ENCODE assay signal across 8 cellular contexts in the genomic region with DNA sequence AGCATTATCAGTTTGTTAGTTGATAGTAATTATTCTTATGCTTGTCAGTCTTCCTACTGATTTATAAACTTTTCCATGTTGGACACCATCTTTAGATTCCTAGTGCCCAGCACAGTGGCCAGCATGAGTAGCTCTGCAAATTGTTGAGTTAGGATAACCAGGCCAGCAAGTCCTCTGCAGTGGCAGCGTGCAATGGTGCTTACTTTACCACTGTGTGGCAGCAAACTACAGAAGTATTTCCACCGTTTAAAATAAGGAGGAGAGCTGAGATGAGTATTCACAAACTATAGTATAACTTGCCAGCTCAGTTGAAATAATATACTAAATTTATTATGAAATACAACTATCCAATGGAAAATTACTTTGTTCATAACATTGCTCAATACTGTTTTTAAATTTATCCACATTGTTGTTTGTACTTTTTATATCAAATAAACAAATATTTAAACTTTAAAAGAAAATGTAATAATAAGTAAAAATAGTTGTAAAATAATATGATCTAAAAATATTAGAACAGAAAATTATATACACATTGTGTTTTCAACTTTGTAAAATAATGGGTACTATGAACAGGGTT. TPM values are rescaled to one million over a fixed set of nuclear protein-coding genes. Genes with fewer than 3 reads are reported as not detected.
DNase-seq lines count a peak whose midpoint lies in the region; ATAC-seq and TF ChIP-seq lines count a peak whose summit lies in the region.

No MANE protein-coding gene starts in this region.

- no peak for DNase-seq in BJ (ENCODE audit: low read depth)
- peak; percentile 61 for DNase-seq in NCI-H510A treated with DMSO at 0.1 percent for 48 hours (lab: John Stamatoyannopoulos, UW)
- DNase-seq in activated naive CD4-positive, alpha-beta T cell treated with anti-CD3 and anti-CD28 coated beads, Interleukin-2, amount 50 U/mL, for 16 hours: peak; percentile 25
- DNase-seq in hepatocyte (ENCODE audit: low spot score): peak; percentile 76
- peak; percentile 12 to 22 (median 15) for DNase-seq in stimulated activated CD4-positive, alpha-beta T cell treated with anti-CD3 and anti-CD28 coated beads, TNF-alpha, amount 100 ng/mL, for 48 hours (ENCODE audit: low read depth in 3 of 3)
- no peak for DNase-seq in T-helper 9 cell

- ATAC-seq in GM21576 (IDR thresholded peaks at IDR 0.05; ENCODE audit: unreplicated experiment) (peak; percentile 49), GM21381 (IDR thresholded peaks at IDR 0.05; ENCODE audit: unreplicated experiment) (no peak)

- no peak overlapping the region for H2AFZ ChIP-seq in hepatocyte

- H3K36me3 ChIP-seq in BJ (ENCODE audit: control insufficient read depth, insufficient read depth, low read length) (no peaks in the 10 kb centered on the region), hepatocyte (replicated peaks; ENCODE audit: insufficient read depth, low read depth) (no peaks in the 10 kb centered on the region)

- H3K9me2 ChIP-seq in hepatocyte (replicated peaks; ENCODE audit: insufficient read depth): no peaks in the 10 kb centered on the region

- CTCF ChIA-PET in BJ (lab: Yijun Ruan, JAX): interaction anchor here (0.9 to 2.0 kb wide), 5 partner anchors 8 to 777 kb away, joined by 3 to 8 read pairs (median 3); a partner anchor contains a TSS

- H3K27me3 ChIP-seq in BJ (ENCODE audit: control insufficient read depth, insufficient read depth, low read length): no peaks in the 10 kb centered on the region
- no peaks in the 10 kb centered on the region for H3K27me3 ChIP-seq in hepatocyte

- H3K4me2 ChIP-seq in hepatocyte: no peak overlapping the region

- H3K4me3 ChIP-seq in BJ (ENCODE audit: low read depth, low read length): no peak overlapping the region
- H3K4me3 ChIP-seq in hepatocyte: no peak overlapping the region

- no peaks in the 10 kb centered on the region for H3K9me3 ChIP-seq in hepatocyte (ENCODE audit: low read depth)

- TF ChIP-seq CTCF in BJ (IDR thresholded peaks at IDR 0.05; ENCODE audit: insufficient read depth, low read depth, low read length) (peak; percentile 64), hepatocyte (IDR thresholded peaks at IDR 0.05; ENCODE audit: poor library complexity) (peak; percentile 62)

- WGBS in hepatocyte (ENCODE audit: low lambda C conversion rate, missing lambda C conversion rate): 9% methylated on average over 2 of the region's 2 CpGs

- no peaks in the 10 kb centered on the region for H3K4me1 ChIP-seq in hepatocyte (ENCODE audit: insufficient read depth)

- no peaks in the 10 kb centered on the region for H4K20me1 ChIP-seq in hepatocyte (ENCODE audit: insufficient read depth, poor library complexity, severe bottlenecking)

- POLR2A ChIA-PET in BJ (lab: Charles Lee): no interaction called here

- no peak overlapping the region for H3K27ac ChIP-seq in hepatocyte

- H3K79me2 ChIP-seq in hepatocyte: no peaks in the 10 kb centered on the region

RNA-seq across cellular contexts. Expression of a gene that starts 9.3 kb away (rescaled TPM):
- polyA plus RNA-seq in BJ (2011; rRNA removed) (15.2 and 21.6 TPM in 2 replicates), hepatocyte (10.8 and 14.4 TPM in 2 replicates)
- polyA minus RNA-seq in BJ (2011; rRNA and poly(A)+ RNA removed): 33.6 and 43.4 TPM in 2 replicates
- 18.8 and 19.8 TPM in 2 replicates for total RNA-seq in hepatocyte

RNA-seq across cellular contexts. Expression of a gene that starts 31.9 kb away (rescaled TPM):
- polyA plus RNA-seq in BJ (2011; rRNA removed) (2.2 and 3.6 TPM in 2 replicates), hepatocyte (2.2 and 3.3 TPM in 2 replicates)
- polyA minus RNA-seq in BJ (2011; rRNA and poly(A)+ RNA removed): 0.71 and 1.0 TPM in 2 replicates
- total RNA-seq in hepatocyte: 3.6 and 5.1 TPM in 2 replicates

Comparison
In these comparisons a context has a peak if more than half of its experiments do, and no peak if none do; other contexts are left out.
1. DNase-seq: peak in NCI-H510A treated with DMSO at 0.1 percent for 48 hours (single experiment), activated naive CD4-positive, alpha-beta T cell treated with anti-CD3 and anti-CD28 coated beads, Interleukin-2, amount 50 U/mL, for 16 hours (single experiment), hepatocyte (single experiment) and stimulated activated CD4-positive, alpha-beta T cell treated with anti-CD3 and anti-CD28 coated beads, TNF-alpha, amount 100 ng/mL, for 48 hours (3 of 3); none in BJ (single experiment) and T-helper 9 cell (single experiment).